ENCODE assay signal across 14 cellular contexts in genomic region chr3:187125319-187126031, GRCh38. TPM values are rescaled to one million over a fixed set of nuclear protein-coding genes. Genes with fewer than 3 reads are reported as not detected.
DNase-seq lines count a peak whose midpoint lies in the region; ATAC-seq and TF ChIP-seq lines count a peak whose summit lies in the region.
"Had no signal": no experiment of that assay in that cellular context is flagged by ENCODE, and none has a peak within 500 bp of the region (broad histone marks: within the 10 kb centered on the region; RNA-seq: fewer than 3 reads in every experiment).

No MANE protein-coding gene starts in this region.

- DNase-seq in NCI-H2107 treated with DMSO at 0.1 percent for 48 hours (lab: John Stamatoyannopoulos, UW; ENCODE audit: unreplicated experiment) (peak; percentile 6), NCI-H2107 (lab: John Stamatoyannopoulos, UW) (no peak), sciatic nerve (ENCODE audit: low spot score) (no peak), NCI-H82 (lab: John Stamatoyannopoulos, UW) (no peak), cardiac septum (ENCODE audit: low spot score) (no peak), osteoblast (ENCODE audit: insufficient read length, low spot score, missing footprints) (no peak)
- DNase-seq: activated CD4-positive, alpha-beta T cell treated with anti-CD3 and anti-CD28 coated beads, Interleukin-2, amount 50 U/mL, for 48 hours; activated naive CD4-positive, alpha-beta T cell treated with anti-CD3 and anti-CD28 coated beads, Interleukin-2, amount 10 ng/mL, durations not matched to agents 7 days and 5 days; cerebellar nuclear complex; DMS 273 treated with DMSO at 0.1 percent for 48 hours; SK-N-SH had no signal

- peaks cover 6% of the 10 kb centered on the region for H3K36me3 ChIP-seq in osteoblast (ENCODE audit: insufficient read depth, low read length)

- H3K9me3 ChIP-seq in osteoblast (ENCODE audit: low read depth, low read length): no peaks in the 10 kb centered on the region
- H3K9me3 ChIP-seq: SK-N-SH had no signal

- H3K79me2 ChIP-seq in osteoblast (ENCODE audit: insufficient read depth, low read length): peaks cover 8% of the 10 kb centered on the region

- no peak overlapping the region for H3K4me3 ChIP-seq in osteoblast (ENCODE audit: insufficient read depth, low read length)

- no peak overlapping the region for H3K27ac ChIP-seq in osteoblast (ENCODE audit: low read depth, low read length)
- H3K27ac ChIP-seq: 22Rv1 had no signal

- ATAC-seq in HG02610 (IDR thresholded peaks at IDR 0.05; ENCODE audit: unreplicated experiment): peak; percentile 81
- ATAC-seq in HG03378 (IDR thresholded peaks at IDR 0.05; ENCODE audit: unreplicated experiment): peak; percentile 62
- ATAC-seq in sciatic nerve: peak; percentile 77

- H3K4me2 ChIP-seq in osteoblast (ENCODE audit: insufficient read depth, low read length): no peak overlapping the region
- H3K4me2 ChIP-seq: SK-N-SH had no signal

- H2AFZ ChIP-seq in osteoblast (ENCODE audit: low read length): no peak overlapping the region

- H3K4me1 ChIP-seq in osteoblast (ENCODE audit: insufficient read depth, low read length): peaks cover 2% of the 10 kb centered on the region

- intact Hi-C loops in sciatic nerve (cut with DNase I): no loop called here
- intact Hi-C loops in cardiac septum (cut with DNase I): no loop called here

- no peak for TF ChIP-seq CTCF in osteoblast (IDR thresholded peaks at IDR 0.05; ENCODE audit: extremely low read depth, low read depth, low read length)

- H3K27me3 ChIP-seq in osteoblast (ENCODE audit: insufficient read depth, low read length): no peaks in the 10 kb centered on the region

- no peaks in the 10 kb centered on the region for H4K20me1 ChIP-seq in osteoblast (ENCODE audit: insufficient read depth, low read length)

RNA-seq across cellular contexts. Expression of gene RPL39L, which starts 13.8 kb away (rescaled TPM):
- total RNA-seq in sciatic nerve: 4.7 TPM
- 5.4 TPM for total RNA-seq in cardiac septum
- 7.6 and 9.1 TPM in 2 replicates for total RNA-seq in osteoblast
